ENCODE assay signal across 29 cellular contexts in genomic region chr14:38329236-38329635, GRCh38.
"Had no signal": no experiment of that assay in that cellular context is flagged by ENCODE, and none has a peak within 500 bp of the region (broad histone marks: within the 10 kb centered on the region; RNA-seq: fewer than 3 reads in every experiment).

No MANE protein-coding gene starts in this region.

- ATAC-seq: activated CD8-positive, alpha-beta T cell treated with anti-CD3 and anti-CD28 coated beads for 36 hours; activated T-cell treated with anti-CD3 and anti-CD28 coated beads, Interleukin-2, amount 50 U/mL, for 72 hours; activated T-helper 17 cell treated with anti-CD3 and anti-CD28 coated beads, Interleukin-2, amount 50 U/mL, for 72 hours; Panc1 had no signal

- DNase-seq: activated CD4-positive, alpha-beta T cell treated with anti-CD3 and anti-CD28 coated beads, Interleukin-2, amount 10 ng/mL, durations not matched to agents 24 days and 14 days; activated CD4-positive, alpha-beta T cell treated with anti-CD3 and anti-CD28 coated beads, Interleukin-2, amount 50 U/mL, for 4 hours; activated CD8-positive, alpha-beta T cell treated with anti-CD3 and anti-CD28 coated beads for 36 hours; activated effector memory CD4-positive, alpha-beta T cell treated with anti-CD3 and anti-CD28 coated beads, Interleukin-2, amount 50 U/mL, for 16 hours; activated naive CD4-positive, alpha-beta T cell; activated naive CD4-positive, alpha-beta T cell treated with anti-CD3 and anti-CD28 coated beads, Interleukin-2, amount 50 U/mL, for 16 hours; activated naive CD8-positive, alpha-beta T cell treated with anti-CD3 and anti-CD28 coated beads for 36 hours; activated T-cell treated with anti-CD3 and anti-CD28 coated beads, Interleukin-2, amount 50 U/mL, for 1 hour; activated T-cell treated with anti-CD3 and anti-CD28 coated beads, Interleukin-2, amount 50 U/mL, for 72 hours; amniotic stem cell; aorta; brain microvascular endothelial cell; NCI-H1105; NCI-H1417 treated with DMSO at 0.1 percent for 48 hours; NCI-H187 treated with DMSO at 0.1 percent for 48 hours; NCI-H2081; NCI-H2171 treated with DMSO at 0.1 percent for 48 hours; NCI-H2227 treated with DMSO at 0.1 percent for 48 hours; NCI-H446; NCI-H510A treated with DMSO at 0.1 percent for 48 hours; NCI-H748 treated with DMSO at 0.1 percent for 48 hours; NK-92 treated with Interleukin-12 subunit alpha and Interleukin-12 subunit beta, amount 100 ng/mL, for 24 hours; SHP77 treated with DMSO at 0.1 percent for 48 hours; SK-N-SH had no signal

- H3K4me1 ChIP-seq: SJSA1 had no signal

- H3K27ac ChIP-seq: brain microvascular endothelial cell, cardiac muscle cell, KMS-11, SJSA1 had no signal

- H3K9me3 ChIP-seq: SJSA1, SK-N-SH had no signal

- H3K27me3 ChIP-seq: brain microvascular endothelial cell, cardiac muscle cell, SJSA1 had no signal

- H3K4me3 ChIP-seq: cardiac muscle cell, SJSA1 had no signal

- H3K36me3 ChIP-seq: brain microvascular endothelial cell, cardiac muscle cell, SJSA1 had no signal
